Comparison of ENCODE assay signal across 8 cellular contexts in the genomic region with DNA sequence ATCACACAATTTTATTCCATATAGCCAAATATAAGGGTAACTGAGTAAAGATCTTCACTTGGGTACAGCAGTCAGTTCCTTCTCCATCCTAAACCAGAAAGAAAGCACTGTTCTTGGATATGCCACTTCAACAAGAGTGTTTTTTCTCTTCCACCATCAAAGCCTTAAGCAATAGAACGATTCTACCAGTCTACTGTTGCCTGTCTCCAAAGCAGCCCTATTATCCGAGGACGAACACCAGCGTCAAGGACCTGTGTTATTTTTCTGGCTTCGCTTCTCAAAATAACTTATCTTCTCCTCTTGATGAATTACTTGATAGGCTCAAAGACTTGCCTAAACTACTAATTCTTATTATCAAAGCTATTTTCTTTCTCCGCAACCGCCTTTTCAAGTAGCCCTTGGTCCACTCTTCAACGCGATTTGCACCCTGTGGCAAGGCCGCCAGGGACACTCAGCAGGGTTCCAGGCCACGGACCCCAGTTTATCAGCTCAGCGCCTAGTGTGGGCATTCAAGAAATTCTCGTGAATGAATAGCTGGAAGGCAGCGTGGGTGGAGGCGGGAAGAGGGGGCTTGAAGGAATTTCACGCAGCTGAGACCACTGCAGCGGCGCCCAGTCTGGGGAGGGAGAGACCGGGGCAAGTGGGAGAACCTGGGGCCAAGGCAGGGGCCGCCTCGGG. TPM values are rescaled to one million over a fixed set of nuclear protein-coding genes. Genes with fewer than 3 reads are reported as not detected.
DNase-seq lines count a peak whose midpoint lies in the region; ATAC-seq and TF ChIP-seq lines count a peak whose summit lies in the region.

No MANE protein-coding gene starts in this region.

- H3K36me3 Mint-ChIP-seq in endodermal cell (ENCODE audit: low read depth) = no peaks in the 10 kb centered on the region

- H3K9me3 Mint-ChIP-seq in endodermal cell = no peaks in the 10 kb centered on the region

- no peak for TF ChIP-seq CTCF in GM06990 (IDR thresholded peaks at IDR 0.05; ENCODE audit: insufficient read depth, low read length, poor library complexity, severe bottlenecking)
- no peak for TF ChIP-seq CTCF in RWPE2 (IDR thresholded peaks at IDR 0.05; ENCODE audit: poor library complexity, severe bottlenecking)
- no peak for TF ChIP-seq CTCF in endodermal cell (conservative IDR thresholded peaks at IDR 0.05)

- no peaks in the 10 kb centered on the region for H3K9me3 ChIP-seq in RWPE2 (ENCODE audit: severe bottlenecking)
- no peaks in the 10 kb centered on the region for H3K9me3 ChIP-seq in endodermal cell (ENCODE audit: control insufficient read depth, low read length)
- H3K9me3 ChIP-seq in mucosa of rectum (ENCODE audit: control insufficient read depth in 2 of 2, low read length in 2 of 2) = no peaks in the 10 kb centered on the region

- H3K4me1 Mint-ChIP-seq in endodermal cell = peaks cover 47% of the 10 kb centered on the region

- H3K27ac ChIP-seq in RWPE2 (ENCODE audit: poor library complexity, severe bottlenecking) (peak overlapping the region; percentile 53), endodermal cell (ENCODE audit: low read depth, low read length) (peak overlapping the region; percentile 84), mucosa of rectum (ENCODE audit: low read depth in 2 of 2, low read length in 2 of 2) (peak overlapping the region; percentile 83)

- 0 to 1% methylated on average over 9 to 21 of the region's 21 CpGs for WGBS in endodermal cell (ENCODE audit: insufficient coverage in 1 of 2, insufficient read length in 1 of 2), 2 experiments

- H3K4me1 ChIP-seq in RWPE2 (ENCODE audit: insufficient read depth, poor library complexity, severe bottlenecking) (peaks cover 29% of the 10 kb centered on the region), endodermal cell (ENCODE audit: control insufficient read depth, insufficient read depth, low read length) (peaks cover 21% of the 10 kb centered on the region), mucosa of rectum (ENCODE audit: control insufficient read depth in 2 of 2, insufficient read depth in 2 of 2, low read length in 2 of 2) (peaks cover 8 to 16% of the 10 kb centered on the region in 2 donors)

- no peaks in the 10 kb centered on the region for H3K36me3 ChIP-seq in GM06990 (ENCODE audit: control insufficient read depth, insufficient read depth, low read length)
- no peaks in the 10 kb centered on the region for H3K36me3 ChIP-seq in RWPE2 (ENCODE audit: low read depth)
- peaks cover 5% of the 10 kb centered on the region for H3K36me3 ChIP-seq in endodermal cell (ENCODE audit: control insufficient read depth, insufficient read depth, low read length)
- no peaks in the 10 kb centered on the region for H3K36me3 ChIP-seq in mucosa of rectum (ENCODE audit: control insufficient read depth in 2 of 2, insufficient read depth in 2 of 2, low read length in 2 of 2)

- H3K27me3 ChIP-seq in GM06990 (replicated peaks; ENCODE audit: control insufficient read depth, insufficient read depth, low read length) (no peaks in the 10 kb centered on the region), RWPE2 (ENCODE audit: insufficient read depth, poor library complexity, severe bottlenecking) (no peaks in the 10 kb centered on the region), endodermal cell (ENCODE audit: control insufficient read depth, insufficient read depth, low read length, poor library complexity, severe bottlenecking) (no peaks in the 10 kb centered on the region), mucosa of rectum (ENCODE audit: control insufficient read depth in 2 of 2, insufficient read depth in 2 of 2, low read length in 2 of 2) (no peaks in the 10 kb centered on the region)

- DNase-seq in GM06990 (ENCODE audit: extremely low read depth, insufficient read length) (no peak), RWPE2 (ENCODE audit: low spot score) (no peak), endodermal cell (no peak), NCI-H1092 treated with DMSO at 0.1 percent for 48 hours (lab: John Stamatoyannopoulos, UW) (no peak)

- H3K27me3 Mint-ChIP-seq in endodermal cell (ENCODE audit: insufficient read depth) = peaks cover 5% of the 10 kb centered on the region

- H3K4me3 ChIP-seq in GM06990 (replicated peaks; ENCODE audit: low read depth, low read length) (peak overlapping the region; percentile 86), RWPE2 (ENCODE audit: severe bottlenecking) (peak overlapping the region; percentile 68), endodermal cell (ENCODE audit: low read length) (peak overlapping the region; percentile 95), mucosa of rectum (ENCODE audit: low read length in 2 of 2) (peak overlapping the region; percentile 91 to 94)

- H3K27ac Mint-ChIP-seq in endodermal cell = peak overlapping the region; percentile 96

- ATAC-seq in HG02571 (IDR thresholded peaks at IDR 0.05; ENCODE audit: unreplicated experiment) = peak; percentile 2
- ATAC-seq in RWPE2 (ENCODE audit: low read depth) = peak; percentile 20
- no peak for ATAC-seq in GM21529 (IDR thresholded peaks at IDR 0.05; ENCODE audit: unreplicated experiment)
- no peak for ATAC-seq in HG03439 (IDR thresholded peaks at IDR 0.05; ENCODE audit: unreplicated experiment)

- H3K9ac ChIP-seq in endodermal cell (ENCODE audit: extremely low read depth, low read length, poor library complexity, severe bottlenecking) (peak overlapping the region; percentile 90), mucosa of rectum (ENCODE audit: low read depth in 1 of 2, low read length in 2 of 2) (peak overlapping the region; percentile 77 to 89)

- H3K4me3 Mint-ChIP-seq in endodermal cell = peak overlapping the region; percentile 94

RNA-seq across cellular contexts. Expression of a gene that starts 0.6 kb away (rescaled TPM):
- 10 to 100 TPM; 56.6 to 58.5 TPM for total RNA-seq in endodermal cell
- 26.0 TPM for polyA plus RNA-seq in endodermal cell (2013, experiment 1 of 2)
- polyA plus RNA-seq in endodermal cell (2013, experiment 2 of 2) = 25.8 TPM

RNA-seq across cellular contexts. Expression of a gene that starts 26.2 kb away (rescaled TPM):
- under 1 TPM in 1 of 2 donors, not detected in 1; 0.35 TPM for total RNA-seq in endodermal cell
- polyA plus RNA-seq in endodermal cell (2013, experiment 1 of 2) = 0.07 TPM
- polyA plus RNA-seq in endodermal cell (2013, experiment 2 of 2) = not detected

Comparison
In these comparisons a context has a peak if more than half of its experiments do, and no peak if none do; other contexts are left out.
1. ATAC-seq: peak in HG02571 (single experiment) and RWPE2 (single experiment); none in GM21529 (single experiment) and HG03439 (single experiment).
2. Peak in every context shown above with its lines, with median percentiles within 50 percentile points of each other: H3K4me3 ChIP-seq and H3K27ac ChIP-seq.